Comparison of ENCODE assay signal across 8 cellular contexts in genomic region chr19:17553256-17553655, GRCh38.
DNase-seq lines count a peak whose midpoint lies in the region; ATAC-seq and TF ChIP-seq lines count a peak whose summit lies in the region.

No MANE protein-coding gene starts in this region.

- no peak for ATAC-seq in GM21825 (IDR thresholded peaks at IDR 0.05; ENCODE audit: unreplicated experiment)
- ATAC-seq in GM21423 (IDR thresholded peaks at IDR 0.05; ENCODE audit: unreplicated experiment), result no peak
- no peak for ATAC-seq in GM18502 (IDR thresholded peaks at IDR 0.05; ENCODE audit: poor library complexity, unreplicated experiment)

- H3K27me3 ChIP-seq in neuron (ENCODE audit: insufficient read depth, low read length), result no peaks in the 10 kb centered on the region

- peaks cover 7% of the 10 kb centered on the region for H3K36me3 ChIP-seq in neuron (ENCODE audit: insufficient read depth, low read length)

- H2AFZ ChIP-seq in neuron (ENCODE audit: low read depth, low read length), result peak overlapping the region; percentile 24

- H3K9me3 ChIP-seq in neuron (ENCODE audit: low read length), result no peaks in the 10 kb centered on the region

- H3K4me3 ChIP-seq in epithelial cell of esophagus (ENCODE audit: low read length) (no peak overlapping the region), neuron (ENCODE audit: low read length) (no peak overlapping the region)

- peaks cover 10% of the 10 kb centered on the region for H3K4me1 ChIP-seq in neuron (ENCODE audit: insufficient read depth, low read length)

- DNase-seq in ELR (ENCODE audit: low read depth), result peak; percentile 75
- peak; percentile 68 for DNase-seq in NCI-H82 (lab: John Stamatoyannopoulos, UW)
- DNase-seq in epithelial cell of esophagus (ENCODE audit: low read depth), result peak; percentile 27
- DNase-seq in activated CD8-positive, alpha-beta memory T cell treated with anti-CD3 and anti-CD28 coated beads, Interleukin-2, amount 50 U/mL, for 48 hours, result no peak

- no peak for TF ChIP-seq CTCF in epithelial cell of esophagus (IDR thresholded peaks at IDR 0.05; ENCODE audit: insufficient read depth, low read depth, low read length, missing control alignments)
